In the genomic region with DNA sequence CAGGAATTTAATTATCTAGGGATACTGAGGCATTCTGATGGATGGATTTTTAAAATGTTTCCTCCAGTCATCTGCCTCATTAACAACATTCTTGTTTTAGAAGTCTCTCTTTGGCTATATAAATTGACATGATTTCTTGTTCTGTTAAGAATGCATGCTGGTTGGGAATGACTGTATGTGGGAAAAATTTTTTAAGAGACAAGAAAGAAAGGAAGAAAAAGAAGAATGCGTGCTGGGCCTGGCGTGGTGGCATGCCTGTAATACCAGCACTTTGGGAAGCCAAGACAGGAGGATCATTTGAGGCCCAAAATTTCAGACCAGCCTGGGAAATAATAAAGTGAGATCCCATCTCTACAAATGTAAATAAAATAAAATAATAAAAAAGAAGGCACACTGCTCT, we compare ENCODE assay signal across 27 cellular contexts.
"Had no signal": no experiment of that assay in that cellular context is flagged by ENCODE, and none has a peak within 500 bp of the region (broad histone marks: within the 10 kb centered on the region; RNA-seq: fewer than 3 reads in every experiment).

No MANE protein-coding gene starts in this region.

- H3K27ac ChIP-seq: ascending aorta, body of pancreas, coronary artery, dorsolateral prefrontal cortex had no signal

- DNase-seq: activated CD4-positive, alpha-beta memory T cell treated with anti-CD3 and anti-CD28 coated beads for 36 hours; activated CD4-positive, alpha-beta T cell treated with anti-CD3 and anti-CD28 coated beads for 36 hours; activated CD4-positive, alpha-beta T cell treated with anti-CD3 and anti-CD28 coated beads, Interleukin-2, amount 10 ng/mL, durations not matched to agents 24 days and 14 days; activated CD4-positive, CD25-positive, alpha-beta regulatory T cell; activated CD4-positive, CD25-positive, alpha-beta regulatory T cell treated with anti-CD3 and anti-CD28 coated beads, Interleukin-2, amount 50 U/mL, for 72 hours; activated CD8-positive, alpha-beta memory T cell treated with anti-CD3 and anti-CD28 coated beads, Interleukin-2, amount 10 ng/mL, durations not matched to agents 7 days and 5 days; activated CD8-positive, alpha-beta memory T cell treated with anti-CD3 and anti-CD28 coated beads, Interleukin-2, amount 50 U/mL, for 4 hours; activated CD8-positive, alpha-beta T cell treated with anti-CD3 and anti-CD28 coated beads, Interleukin-2, amount 10 ng/mL, durations not matched to agents 7 days and 5 days; activated gamma-delta T cell; activated naive CD4-positive, alpha-beta T cell; activated naive CD4-positive, alpha-beta T cell treated with anti-CD3 and anti-CD28 coated beads, Interleukin-2, amount 10 ng/mL, durations not matched to agents 7 days and 5 days; activated naive CD8-positive, alpha-beta T cell treated with anti-CD3 and anti-CD28 coated beads, Interleukin-2, amount 10 ng/mL, durations not matched to agents 7 days and 5 days; activated T-cell treated with anti-CD3 and anti-CD28 coated beads, Interleukin-2, amount 50 U/mL, for 1 hour; activated T-cell treated with anti-CD3 and anti-CD28 coated beads, Interleukin-2, amount 50 U/mL, for 48 hours; body of pancreas; central memory CD4-positive, alpha-beta T cell; cerebellar nuclear complex; dorsolateral prefrontal cortex; effector memory CD4-positive, alpha-beta T cell; endodermal cell; foreskin fibroblast; head of caudate nucleus; T-helper 2 cell had no signal

- H3K4me3 ChIP-seq: ascending aorta, body of pancreas, coronary artery, dorsolateral prefrontal cortex had no signal

- ATAC-seq: activated CD4-positive, alpha-beta T cell treated with anti-CD3 and anti-CD28 coated beads for 36 hours; activated CD8-positive, alpha-beta memory T cell treated with anti-CD3 and anti-CD28 coated beads, Interleukin-2, amount 10 ng/mL, durations not matched to agents 7 days and 5 days; activated CD8-positive, alpha-beta T cell treated with anti-CD3 and anti-CD28 coated beads, Interleukin-2, amount 10 ng/mL, durations not matched to agents 7 days and 5 days; activated naive CD4-positive, alpha-beta T cell treated with anti-CD3 and anti-CD28 coated beads, Interleukin-2, amount 50 U/mL, for 72 hours; body of pancreas; esophagus mucosa had no signal

- H3K4me1 ChIP-seq: ascending aorta, body of pancreas had no signal

- H3K9me3 ChIP-seq: body of pancreas had no signal

- H3K36me3 ChIP-seq: ascending aorta had no signal

- H3K27me3 ChIP-seq: ascending aorta, body of pancreas, dorsolateral prefrontal cortex had no signal
